Comparison of ENCODE assay signal across 20 cellular contexts in the genomic region with DNA sequence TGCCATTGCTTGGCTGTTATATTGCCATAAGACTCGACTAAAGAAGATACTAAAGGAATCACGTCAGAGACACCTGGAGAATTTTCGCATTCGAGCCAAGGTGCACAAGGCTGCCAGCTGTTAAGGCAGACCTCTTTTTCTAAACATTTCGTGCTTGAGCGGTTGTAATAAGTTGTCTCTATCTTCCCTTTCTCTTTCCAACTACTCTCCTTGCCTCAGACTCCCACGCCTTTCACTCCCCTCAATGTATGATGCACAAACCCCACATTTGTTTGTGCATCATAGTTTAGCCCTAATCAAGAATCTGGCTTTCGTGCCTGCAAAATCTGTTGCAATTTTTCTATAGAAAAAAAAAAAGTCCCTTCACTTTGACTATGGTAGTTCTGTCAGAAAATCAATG.
DNase-seq lines count a peak whose midpoint lies in the region; ATAC-seq, FAIRE-seq and TF ChIP-seq lines count a peak whose summit lies in the region.
"Had no signal": no experiment of that assay in that cellular context is flagged by ENCODE, and none has a peak within 500 bp of the region (broad histone marks: within the 10 kb centered on the region; RNA-seq: fewer than 3 reads in every experiment).

No MANE protein-coding gene starts in this region.

- 76% methylated on average over 8 of the region's 8 CpGs for WGBS in A549 (ENCODE audit: missing lambda C conversion rate)
- 29% methylated on average over 8 of the region's 8 CpGs for WGBS in HepG2 (ENCODE audit: low lambda C conversion rate)

- no peaks in the 10 kb centered on the region for H3K36me3 ChIP-seq in HEK293 (ENCODE audit: control insufficient read depth in 2 of 2, insufficient read depth in 1 of 2, low read length in 2 of 2)
- no peaks in the 10 kb centered on the region for H3K36me3 ChIP-seq in neural progenitor cell
- no peaks in the 10 kb centered on the region for H3K36me3 ChIP-seq in HepG2 (replicated peaks in 1 of 2; ENCODE audit: control insufficient read depth in 1 of 2, insufficient read depth in 2 of 2, low read length in 2 of 2)
- H3K36me3 ChIP-seq: BE2C, HAP-1 had no signal

- no TSS peak for BruUV-seq in HepG2 (replicated peaks; lab: Mats Ljungman, UMichigan)

- H3K4me3 ChIP-seq in A549 = no peak overlapping the region
- no peak overlapping the region for H3K4me3 ChIP-seq in HEK293 (ENCODE audit: low read depth, low read length)
- no peak overlapping the region for H3K4me3 ChIP-seq in fibroblast of pulmonary artery (replicated peaks; ENCODE audit: low read depth, low read length)
- H3K4me3 ChIP-seq in neural progenitor cell = no peak overlapping the region
- no peak overlapping the region for H3K4me3 ChIP-seq in HepG2 (replicated peaks in 1 of 3; ENCODE audit: insufficient read depth in 1 of 3, low read depth in 2 of 3, low read length in 3 of 3)
- H3K4me3 ChIP-seq: HAP-1 had no signal

- H2AFZ ChIP-seq in neural progenitor cell (replicated peaks) (no peak overlapping the region), HepG2 (ENCODE audit: low read length) (no peak overlapping the region)

- no peak overlapping the region for H3K4me3 Mint-ChIP-seq in neural progenitor cell
- H3K4me3 Mint-ChIP-seq: CD4-positive, CD25-positive, alpha-beta regulatory T cell; CD8-positive, alpha-beta memory T cell; IgD-negative memory B cell had no signal

- TF ChIP-seq EP300 in A549 (IDR thresholded peaks at IDR 0.05) (no peak), HepG2 (IDR thresholded peaks at IDR 0.05; ENCODE audit: low read depth in 2 of 2, low read length in 2 of 2) (no peak), HepG2 (CRISPR knock-in tag; IDR thresholded peaks at IDR 0.05; ENCODE audit: borderline replicate concordance) (no peak)

- no peak for TF ChIP-seq POLR2A in A549 (IDR thresholded peaks at IDR 0.05; ENCODE audit: low read length)
- no peak for TF ChIP-seq POLR2A in HepG2 (IDR thresholded peaks at IDR 0.05; ENCODE audit: insufficient read depth in 1 of 2, low read depth in 2 of 2, low read length in 2 of 2)

- TF ChIP-seq CTCF in A549 (IDR thresholded peaks at IDR 0.05) = no peak
- TF ChIP-seq CTCF in HEK293 (tag by site-specific recombination; IDR thresholded peaks at IDR 0.05) = no peak
- no peak for TF ChIP-seq CTCF in fibroblast of pulmonary artery (IDR thresholded peaks at IDR 0.05; ENCODE audit: low read length, missing control alignments)
- TF ChIP-seq CTCF in neural progenitor cell (IDR thresholded peaks at IDR 0.05) = no peak
- no peak for TF ChIP-seq CTCF in HepG2 (CRISPR knock-in tag; IDR thresholded peaks at IDR 0.05)

- ATAC-seq in A549 (no peak), HepG2 (no peak)

- H4K20me1 ChIP-seq in neural progenitor cell (ENCODE audit: low read depth) (no peaks in the 10 kb centered on the region), HepG2 (ENCODE audit: insufficient read depth, low read length) (no peaks in the 10 kb centered on the region)

- H3K27me3 ChIP-seq in neural progenitor cell (no peaks in the 10 kb centered on the region), HepG2 (ENCODE audit: control insufficient read depth in 1 of 2, insufficient read depth in 2 of 2, low read length in 2 of 2) (peaks cover 2 to 9% of the 10 kb centered on the region in 2 experiments; a peak in 2 of 5 replicates)
- H3K27me3 ChIP-seq: BE2C had no signal

- peak; percentile 7 for FAIRE-seq in A549 (lab: Jason Lieb, UNC)
- FAIRE-seq in HepG2 (lab: Jason Lieb, UNC) = no peak
- FAIRE-seq: HTR-8/SVneo had no signal

- H3K9me3 ChIP-seq in A549 (no peaks in the 10 kb centered on the region), HEK293 (ENCODE audit: control insufficient read depth, insufficient read depth, low read depth, low read length) (no peaks in the 10 kb centered on the region), neural progenitor cell (ENCODE audit: low read depth) (no peaks in the 10 kb centered on the region), HepG2 (ENCODE audit: low read length) (no peaks in the 10 kb centered on the region)
- H3K9me3 ChIP-seq: BE2C, HAP-1 had no signal

- H3K79me2 ChIP-seq in neural progenitor cell (ENCODE audit: low read depth) (no peaks in the 10 kb centered on the region), HepG2 (ENCODE audit: insufficient read depth, low read length) (no peaks in the 10 kb centered on the region)

- H3K4me1 Mint-ChIP-seq in neural progenitor cell = peaks cover 7% of the 10 kb centered on the region
- H3K4me1 Mint-ChIP-seq: CD4-positive, CD25-positive, alpha-beta regulatory T cell; CD8-positive, alpha-beta memory T cell; IgD-negative memory B cell had no signal

- in situ Hi-C loops in HepG2 (cut with HindIII; ENCODE audit: extremely low pct_ligation_motif_present, low pct_unique_long_range_greater_than_20kb) = no loop called here

- CTCF ChIA-PET in A549 (lab: Yijun Ruan, JAX) (interaction anchor here (1.1 to 1.6 kb wide), 2 partner anchors 9 to 23 kb away, joined by 3 to 6 read pairs; no protein-coding TSS in a partner anchor), HEK293 (lab: Yijun Ruan, JAX) (interaction anchor here (0.5 to 0.7 kb wide), 2 partner anchors 741 to 1871 kb away, joined by 3 to 10 read pairs; no protein-coding TSS in a partner anchor), HepG2 (lab: Yijun Ruan, JAX; ENCODE audit: low intra/inter-chr PET ratio, low total read pairs) (no interaction called here)

- H3K27me3 Mint-ChIP-seq in neural progenitor cell (ENCODE audit: insufficient read depth, low read depth) = no peaks in the 10 kb centered on the region

- H3K27ac Mint-ChIP-seq in neural progenitor cell = no peak overlapping the region
- H3K27ac Mint-ChIP-seq: CD4-positive, CD25-positive, alpha-beta regulatory T cell; IgD-negative memory B cell had no signal

- H3K9me3 Mint-ChIP-seq in neural progenitor cell = no peaks in the 10 kb centered on the region
- H3K9me3 Mint-ChIP-seq: CD4-positive, CD25-positive, alpha-beta regulatory T cell; CD8-positive, alpha-beta memory T cell had no signal

- DNase-seq in A549 (ENCODE audit: low read depth in 1 of 2, low spot score in 1 of 2) = no peak
- DNase-seq in fibroblast of pulmonary artery (ENCODE audit: low read depth) = peak; percentile 53
- DNase-seq in neural progenitor cell (ENCODE audit: low spot score) = peak; percentile 33
- DNase-seq in DMS79 (lab: John Stamatoyannopoulos, UW) = no peak
- DNase-seq in HepG2 (ENCODE audit: low spot score) = no peak
- no peak for DNase-seq in activated CD4-positive, alpha-beta T cell treated with anti-CD3 and anti-CD28 coated beads for 4 hours
- DNase-seq: ACHN; BE2C; C1 segment of cervical spinal cord; CD4-positive, CD25-positive, alpha-beta regulatory T cell; CD8-positive, alpha-beta memory T cell; COR-L47; DMS153; DMS79 treated with DMSO at 0.1 percent for 48 hours; GF-D8; KBM-7 had no signal

- POLR2A ChIA-PET in A549 (lab: Yijun Ruan, JAX) (no interaction called here), HEK293 (lab: Yijun Ruan, JAX) (no interaction called here), HepG2 (lab: Yijun Ruan, JAX) (no interaction called here)

- no peaks in the 10 kb centered on the region for H3K4me1 ChIP-seq in A549
- no peaks in the 10 kb centered on the region for H3K4me1 ChIP-seq in HEK293 (ENCODE audit: control insufficient read depth, insufficient read depth, low read length)
- peaks cover 33% of the 10 kb centered on the region for H3K4me1 ChIP-seq in neural progenitor cell
- no peaks in the 10 kb centered on the region for H3K4me1 ChIP-seq in HepG2 (ENCODE audit: insufficient read depth, low read length)

- no peaks in the 10 kb centered on the region for H3F3A ChIP-seq in neural progenitor cell (ENCODE audit: low read depth)

- H3K9ac ChIP-seq in neural progenitor cell (no peak overlapping the region), HepG2 (ENCODE audit: insufficient read depth, low read depth, low read length) (no peak overlapping the region)

- TF ChIP-seq RAD21 in A549 (conservative IDR thresholded peaks at IDR 0.05 in 1 of 2, IDR thresholded peaks at IDR 0.05 in 1 of 2) = no peak
- TF ChIP-seq RAD21 in HepG2 (CRISPR knock-in tag; IDR thresholded peaks at IDR 0.05) = no peak

- H3K36me3 Mint-ChIP-seq in neural progenitor cell = no peaks in the 10 kb centered on the region
- H3K36me3 Mint-ChIP-seq: CD4-positive, CD25-positive, alpha-beta regulatory T cell; CD8-positive, alpha-beta memory T cell; IgD-negative memory B cell had no signal

- H3K4me2 ChIP-seq in A549 (no peak overlapping the region), neural progenitor cell (peak overlapping the region; percentile 30), HepG2 (ENCODE audit: low read depth, low read length) (no peak overlapping the region)

- intact Hi-C loops in HepG2 (cut with micrococcal nuclease; ENCODE audit: unreplicated experiment) = no loop called here

- no peak overlapping the region for H3K27ac ChIP-seq in A549
- H3K27ac ChIP-seq in HEK293 (ENCODE audit: extremely low read depth, low read depth, low read length) = no peak overlapping the region
- H3K27ac ChIP-seq in neural progenitor cell = no peak overlapping the region
- no peak overlapping the region for H3K27ac ChIP-seq in HepG2 (ENCODE audit: extremely low read length, insufficient read depth, low read length)

TF ChIP-seq in A549, 52 proteins besides CTCF, POLR2A, EP300 and RAD21 (continues in another document):
- TF ChIP-seq ZC3H11A (IDR thresholded peaks at IDR 0.05) (no peak), HEYL (CRISPR knock-in tag; IDR thresholded peaks at IDR 0.05) (no peak), ESRRA (IDR thresholded peaks at IDR 0.05; ENCODE audit: borderline replicate concordance, low read length) (no peak)

TF ChIP-seq in HEK293, 187 proteins besides CTCF, POLR2A, EP300 and RAD21 (continues in another document):
- TF ChIP-seq, protein P1, sequence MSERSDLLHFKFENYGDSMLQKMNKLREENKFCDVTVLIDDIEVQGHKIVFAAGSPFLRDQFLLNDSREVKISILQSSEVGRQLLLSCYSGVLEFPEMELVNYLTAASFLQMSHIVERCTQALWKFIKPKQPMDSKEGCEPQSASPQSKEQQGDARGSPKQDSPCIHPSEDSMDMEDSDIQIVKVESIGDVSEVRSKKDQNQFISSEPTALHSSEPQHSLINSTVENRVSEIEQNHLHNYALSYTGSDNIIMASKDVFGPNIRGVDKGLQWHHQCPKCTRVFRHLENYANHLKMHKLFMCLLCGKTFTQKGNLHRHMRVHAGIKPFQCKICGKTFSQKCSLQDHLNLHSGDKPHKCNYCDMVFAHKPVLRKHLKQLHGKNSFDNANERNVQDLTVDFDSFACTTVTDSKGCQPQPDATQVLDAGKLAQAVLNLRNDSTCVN (tag by site-specific recombination; optimal IDR thresholded peaks at IDR 0.05) = no peak

Comparison
In these comparisons a context has a peak if more than half of its experiments do, and no peak if none do; other contexts are left out.
1. DNase-seq: peak in fibroblast of pulmonary artery (single experiment) and neural progenitor cell (single experiment); none in A549 (0 of 2), DMS79 (single experiment), HepG2 (single experiment) and activated CD4-positive, alpha-beta T cell treated with anti-CD3 and anti-CD28 coated beads for 4 hours (0 of 2).